12 cellular contexts compared by ENCODE assay signal in genomic region chr10:133358162-133358919, GRCh38. TPM values are rescaled to one million over a fixed set of nuclear protein-coding genes. Genes with fewer than 3 reads are reported as not detected.
DNase-seq lines count a peak whose midpoint lies in the region; ATAC-seq and TF ChIP-seq lines count a peak whose summit lies in the region.
"Had no signal": no experiment of that assay in that cellular context is flagged by ENCODE, and none has a peak within 500 bp of the region (broad histone marks: within the 10 kb centered on the region; RNA-seq: fewer than 3 reads in every experiment).

No MANE protein-coding gene starts in this region.

- H3K9me3 ChIP-seq in esophagus squamous epithelium, result peaks cover 0 to 5% (median 0%) of the 10 kb centered on the region in 3 donors
- no peaks in the 10 kb centered on the region for H3K9me3 ChIP-seq in tibial artery
- H3K9me3 ChIP-seq in prostate gland, result no peaks in the 10 kb centered on the region
- H3K9me3 ChIP-seq: A549 had no signal

- intact Hi-C loops in activated CD8-positive, alpha-beta T cell treated with anti-CD3 and anti-CD28 coated beads for 36 hours (cut with micrococcal nuclease), result no loop called here
- intact Hi-C loops in esophagus squamous epithelium (cut with DNase I) (no loop called here), tibial artery (cut with DNase I; ENCODE audit: low total_unique reads) (no loop called here), prostate gland (cut with DNase I) (no loop called here)

- in situ Hi-C loops in G401 (cut with HindIII; ENCODE audit: low sequenced_read_pairs), result no loop called here

- DNase-seq in activated CD8-positive, alpha-beta T cell treated with anti-CD3 and anti-CD28 coated beads, Interleukin-2, amount 10 ng/mL, durations not matched to agents 7 days and 5 days, result no peak
- DNase-seq in activated CD8-positive, alpha-beta T cell treated with anti-CD3 and anti-CD28 coated beads for 36 hours, result no peak
- DNase-seq in esophagus squamous epithelium (lab: John Stamatoyannopoulos, UW) (no peak), memory B cell (ENCODE audit: low spot score in 2 of 2) (peak in 1 of 2 donors; percentile 50), tibial artery (no peak), GOT3 (lab: John Stamatoyannopoulos, UW) (no peak), G401 (ENCODE audit: low spot score) (no peak), prostate gland (ENCODE audit: low spot score) (no peak)
- DNase-seq: NCI-H187 had no signal

- H3K4me3 ChIP-seq in esophagus squamous epithelium (peak overlapping the region in 3 of 4 donors; percentile 49 to 83 (median 64)), tibial artery (peak overlapping the region; percentile 56 to 74), prostate gland (no peak overlapping the region)

- CTCF ChIA-PET in activated CD8-positive, alpha-beta T cell treated with anti-CD3 and anti-CD28 coated beads, Interleukin-2, amount 10 ng/mL, durations not matched to agents 7 days and 5 days (lab: Charles Lee), result interaction anchor here (1.0 to 1.2 kb wide), 2 partner anchors 28 to 29 kb away, joined by 3 to 5 read pairs; no protein-coding TSS in a partner anchor
- CTCF ChIA-PET in activated CD8-positive, alpha-beta T cell treated with anti-CD3 and anti-CD28 coated beads for 36 hours (lab: Charles Lee), result interaction anchor here (1.0 to 2.6 kb wide), 2 partner anchors 29 to 32 kb away, joined by 3 to 11 read pairs; no protein-coding TSS in a partner anchor

- WGBS in esophagus squamous epithelium, 2 donors, result 86% methylated on average over 1 of the region's 41 CpGs; no CpG with 5 or more reads in 1 of the 2 donors
- WGBS in prostate gland, result 86% methylated on average over 34 of the region's 41 CpGs

- peaks cover 7% of the 10 kb centered on the region for H3K4me1 Mint-ChIP-seq in activated CD8-positive, alpha-beta T cell treated with anti-CD3 and anti-CD28 coated beads, Interleukin-2, amount 10 ng/mL, durations not matched to agents 7 days and 5 days (ENCODE audit: low read depth)
- H3K4me1 Mint-ChIP-seq in activated CD8-positive, alpha-beta T cell treated with anti-CD3 and anti-CD28 coated beads for 36 hours (ENCODE audit: low read depth), result peaks cover 14% of the 10 kb centered on the region
- peaks cover 13% of the 10 kb centered on the region for H3K4me1 Mint-ChIP-seq in memory B cell
- H3K4me1 Mint-ChIP-seq: activated CD4-positive, alpha-beta memory T cell treated with anti-CD3 and anti-CD28 coated beads, Interleukin-2, amount 10 ng/mL, durations not matched to agents 7 days and 5 days had no signal

- no peaks in the 10 kb centered on the region for H3K9me3 Mint-ChIP-seq in activated CD8-positive, alpha-beta T cell treated with anti-CD3 and anti-CD28 coated beads, Interleukin-2, amount 10 ng/mL, durations not matched to agents 7 days and 5 days (ENCODE audit: insufficient read depth)
- no peaks in the 10 kb centered on the region for H3K9me3 Mint-ChIP-seq in activated CD8-positive, alpha-beta T cell treated with anti-CD3 and anti-CD28 coated beads for 36 hours
- H3K9me3 Mint-ChIP-seq in memory B cell, result no peaks in the 10 kb centered on the region
- H3K9me3 Mint-ChIP-seq: activated CD4-positive, alpha-beta memory T cell treated with anti-CD3 and anti-CD28 coated beads, Interleukin-2, amount 10 ng/mL, durations not matched to agents 7 days and 5 days had no signal

- POLR2A ChIA-PET in activated CD8-positive, alpha-beta T cell treated with anti-CD3 and anti-CD28 coated beads, Interleukin-2, amount 10 ng/mL, durations not matched to agents 7 days and 5 days (lab: Charles Lee), result interaction anchor here (1.2 kb wide), 1 partner anchor 31 kb away, joined by 5 read pairs; no protein-coding TSS in a partner anchor
- POLR2A ChIA-PET in activated CD8-positive, alpha-beta T cell treated with anti-CD3 and anti-CD28 coated beads for 36 hours (lab: Charles Lee), result interaction anchor here (0.7 to 3.7 kb wide), 6 partner anchors 10 to 911 kb away, joined by 3 to 20 read pairs (median 4); partner anchors contain the start of gene PRAP1

- H3K27me3 ChIP-seq in esophagus squamous epithelium, result peaks cover 0 to 14% (median 0%) of the 10 kb centered on the region in 4 donors
- peaks cover 0 to 5% of the 10 kb centered on the region in 2 donors for H3K27me3 ChIP-seq in tibial artery
- no peaks in the 10 kb centered on the region for H3K27me3 ChIP-seq in prostate gland (replicated peaks; ENCODE audit: insufficient read depth)
- H3K27me3 ChIP-seq: cardiac muscle cell had no signal

- TF ChIP-seq CTCF in activated CD8-positive, alpha-beta T cell treated with anti-CD3 and anti-CD28 coated beads for 36 hours (IDR thresholded peaks at IDR 0.05), result no peak
- no peak for TF ChIP-seq CTCF in esophagus squamous epithelium (IDR thresholded peaks at IDR 0.05)
- TF ChIP-seq CTCF in tibial artery (IDR thresholded peaks at IDR 0.05), result no peak
- no peak for TF ChIP-seq CTCF in prostate gland (IDR thresholded peaks at IDR 0.05)

- H3K27ac Mint-ChIP-seq in activated CD8-positive, alpha-beta T cell treated with anti-CD3 and anti-CD28 coated beads, Interleukin-2, amount 10 ng/mL, durations not matched to agents 7 days and 5 days, result no peak overlapping the region
- H3K27ac Mint-ChIP-seq in activated CD8-positive, alpha-beta T cell treated with anti-CD3 and anti-CD28 coated beads for 36 hours, result no peak overlapping the region
- H3K27ac Mint-ChIP-seq in memory B cell, result peak overlapping the region; percentile 35
- H3K27ac Mint-ChIP-seq: activated CD4-positive, alpha-beta memory T cell treated with anti-CD3 and anti-CD28 coated beads, Interleukin-2, amount 10 ng/mL, durations not matched to agents 7 days and 5 days had no signal

- no peak overlapping the region for H3K4me3 Mint-ChIP-seq in activated CD8-positive, alpha-beta T cell treated with anti-CD3 and anti-CD28 coated beads, Interleukin-2, amount 10 ng/mL, durations not matched to agents 7 days and 5 days
- no peak overlapping the region for H3K4me3 Mint-ChIP-seq in activated CD8-positive, alpha-beta T cell treated with anti-CD3 and anti-CD28 coated beads for 36 hours
- no peak overlapping the region for H3K4me3 Mint-ChIP-seq in memory B cell

- H3K36me3 Mint-ChIP-seq in activated CD8-positive, alpha-beta T cell treated with anti-CD3 and anti-CD28 coated beads, Interleukin-2, amount 10 ng/mL, durations not matched to agents 7 days and 5 days (ENCODE audit: low read depth), result peaks cover 9% of the 10 kb centered on the region
- peaks cover 14% of the 10 kb centered on the region for H3K36me3 Mint-ChIP-seq in activated CD8-positive, alpha-beta T cell treated with anti-CD3 and anti-CD28 coated beads for 36 hours (ENCODE audit: low read depth)
- H3K36me3 Mint-ChIP-seq in memory B cell, result peaks cover 3% of the 10 kb centered on the region

- H3K4me1 ChIP-seq in esophagus squamous epithelium (peaks cover 10 to 37% (median 13%) of the 10 kb centered on the region in 3 donors), tibial artery (peaks cover 0 to 26% (median 16%) of the 10 kb centered on the region in 4 donors), prostate gland (replicated peaks) (peaks cover 6% of the 10 kb centered on the region)

- peak overlapping the region; percentile 31 to 79 (median 57) for H3K27ac ChIP-seq in esophagus squamous epithelium
- no peak overlapping the region for H3K27ac ChIP-seq in tibial artery
- no peak overlapping the region for H3K27ac ChIP-seq in prostate gland
- H3K27ac ChIP-seq: cardiac muscle cell had no signal

- TF ChIP-seq POLR2A in esophagus squamous epithelium (IDR thresholded peaks at IDR 0.05), result no peak
- no peak for TF ChIP-seq POLR2A in prostate gland (IDR thresholded peaks at IDR 0.05)

- peaks cover 0 to 21% (median 0%) of the 10 kb centered on the region in 3 donors for H3K36me3 ChIP-seq in esophagus squamous epithelium
- H3K36me3 ChIP-seq in tibial artery, result peaks cover 0 to 23% (median 22%) of the 10 kb centered on the region in 3 donors
- no peaks in the 10 kb centered on the region for H3K36me3 ChIP-seq in prostate gland

- peak; percentile 24 for ATAC-seq in activated CD8-positive, alpha-beta T cell treated with anti-CD3 and anti-CD28 coated beads, Interleukin-2, amount 10 ng/mL, durations not matched to agents 7 days and 5 days
- no peak for ATAC-seq in activated CD8-positive, alpha-beta T cell treated with anti-CD3 and anti-CD28 coated beads for 36 hours
- no peak for ATAC-seq in memory B cell (ENCODE audit: low read depth)

- no peaks in the 10 kb centered on the region for H3K27me3 Mint-ChIP-seq in activated CD8-positive, alpha-beta T cell treated with anti-CD3 and anti-CD28 coated beads, Interleukin-2, amount 10 ng/mL, durations not matched to agents 7 days and 5 days (ENCODE audit: low read depth)
- no peaks in the 10 kb centered on the region for H3K27me3 Mint-ChIP-seq in activated CD8-positive, alpha-beta T cell treated with anti-CD3 and anti-CD28 coated beads for 36 hours
- H3K27me3 Mint-ChIP-seq in memory B cell, result no peaks in the 10 kb centered on the region
- H3K27me3 Mint-ChIP-seq: activated CD4-positive, alpha-beta memory T cell treated with anti-CD3 and anti-CD28 coated beads, Interleukin-2, amount 10 ng/mL, durations not matched to agents 7 days and 5 days had no signal

RNA-seq across cellular contexts. Expression of gene FUOM, which starts 0.5 kb away (rescaled TPM):
- 10 to 100 TPM; 12.4 to 13.4 TPM for total RNA-seq in activated CD8-positive, alpha-beta T cell treated with anti-CD3 and anti-CD28 coated beads, Interleukin-2, amount 10 ng/mL, durations not matched to agents 7 days and 5 days
- total RNA-seq in activated CD8-positive, alpha-beta T cell treated with anti-CD3 and anti-CD28 coated beads for 36 hours, result 10 to 100 TPM; 32.2 to 33.7 TPM
- 10 to 100 TPM in 2 of 4 donors, 1 to 10 TPM in 2; 6.7 to 17.7 (median 12.5) TPM for total RNA-seq in esophagus squamous epithelium
- total RNA-seq in G401 (2014; rRNA removed; shearing (Covaris generic)), result 65.7 and 103 TPM in 2 replicates
- total RNA-seq in prostate gland, result 10 to 100 TPM in 1 of 2 donors, 1 to 10 TPM in 1; 8.7 to 11.4 TPM

RNA-seq across cellular contexts. Expression of gene PRAP1, which starts 11.2 kb away (rescaled TPM):
- total RNA-seq in activated CD8-positive, alpha-beta T cell treated with anti-CD3 and anti-CD28 coated beads, Interleukin-2, amount 10 ng/mL, durations not matched to agents 7 days and 5 days, result not detected
- total RNA-seq in activated CD8-positive, alpha-beta T cell treated with anti-CD3 and anti-CD28 coated beads for 36 hours, result not detected
- not detected for total RNA-seq in esophagus squamous epithelium
- 1.8 and 3.0 TPM in 2 replicates for total RNA-seq in G401 (2014; rRNA removed; shearing (Covaris generic))
- total RNA-seq in prostate gland, result 1 to 10 TPM in 1 of 2 donors, not detected in 1; 6.6 TPM
- total RNA-seq: activated CD4-positive, alpha-beta memory T cell treated with anti-CD3 and anti-CD28 coated beads, Interleukin-2, amount 10 ng/mL, durations not matched to agents 7 days and 5 days had no signal

RNA-seq across cellular contexts. Expression of gene ECHS1, which starts 14.8 kb away (rescaled TPM):
- total RNA-seq in activated CD8-positive, alpha-beta T cell treated with anti-CD3 and anti-CD28 coated beads, Interleukin-2, amount 10 ng/mL, durations not matched to agents 7 days and 5 days, result 10 to 100 TPM; 47.0 to 48.5 TPM
- 10 to 100 TPM; 50.7 to 51.4 TPM for total RNA-seq in activated CD8-positive, alpha-beta T cell treated with anti-CD3 and anti-CD28 coated beads for 36 hours
- total RNA-seq in esophagus squamous epithelium (100 to 1,000 TPM in 2 of 4 donors, 10 to 100 TPM in 2; 75.0 to 115 (median 99.2) TPM), prostate gland (100 to 1,000 TPM; 112 to 126 TPM)
- total RNA-seq in G401 (2014; rRNA removed; shearing (Covaris generic)), result 105 and 118 TPM in 2 replicates

RNA-seq across cellular contexts. Expression of gene PAOX, which starts 20.7 kb away (rescaled TPM):
- total RNA-seq in activated CD8-positive, alpha-beta T cell treated with anti-CD3 and anti-CD28 coated beads, Interleukin-2, amount 10 ng/mL, durations not matched to agents 7 days and 5 days, result 1 to 10 TPM; 5.8 to 6.5 TPM
- 1 to 10 TPM; 4.2 to 4.6 TPM for total RNA-seq in activated CD8-positive, alpha-beta T cell treated with anti-CD3 and anti-CD28 coated beads for 36 hours
- 10 to 100 TPM; 11.5 to 16.6 (median 15.9) TPM for total RNA-seq in esophagus squamous epithelium
- total RNA-seq in G401 (2014; rRNA removed; shearing (Covaris generic)), result 11.7 and 13.9 TPM in 2 replicates
- 10 to 100 TPM; 17.5 to 20.2 TPM for total RNA-seq in prostate gland

RNA-seq across cellular contexts. Expression of gene CALY, which starts 21.6 kb away (rescaled TPM):
- not detected for total RNA-seq in activated CD8-positive, alpha-beta T cell treated with anti-CD3 and anti-CD28 coated beads, Interleukin-2, amount 10 ng/mL, durations not matched to agents 7 days and 5 days
- not detected for total RNA-seq in activated CD8-positive, alpha-beta T cell treated with anti-CD3 and anti-CD28 coated beads for 36 hours
- total RNA-seq in esophagus squamous epithelium (not detected), prostate gland (1 to 10 TPM in 1 of 2 donors, not detected in 1; 9.4 TPM)
- 53.3 and 63.5 TPM in 2 replicates for total RNA-seq in G401 (2014; rRNA removed; shearing (Covaris generic))
- total RNA-seq: activated CD4-positive, alpha-beta memory T cell treated with anti-CD3 and anti-CD28 coated beads, Interleukin-2, amount 10 ng/mL, durations not matched to agents 7 days and 5 days had no signal

Comparison
In these comparisons a context has a peak if more than half of its experiments do, and no peak if none do; other contexts are left out.
1. H3K27ac ChIP-seq: peak in esophagus squamous epithelium (4 of 4); none in tibial artery (0 of 2) and prostate gland (0 of 2).
2. H3K4me3 ChIP-seq: peak in esophagus squamous epithelium (3 of 4) and tibial artery (2 of 2); none in prostate gland (0 of 2).